In genomic region chr22:20020533-20021195, GRCh38 we compare ENCODE assay signal across 1 cellular context.
TF ChIP-seq lines count a peak whose summit lies in the region.

TANGO2 (plus strand) TSS chr22:20021110; CDS start chr22:20036799, 15,689 bp downstream.

TF ChIP-seq in K562, 482 proteins besides CTCF, POLR2A, EP300 and RAD21 (continued from another document and continues in another):
- TF ChIP-seq ZNF586 (CRISPR knock-in tag; conservative IDR thresholded peaks at IDR 0.05) (no peak), CAMTA2 (CRISPR knock-in tag; conservative IDR thresholded peaks at IDR 0.05) (no peak), MCM5 (IDR thresholded peaks at IDR 0.05; ENCODE audit: low read depth) (no peak), POLR2AphosphoS5 (IDR thresholded peaks at IDR 0.05; ENCODE audit: control insufficient read depth, insufficient read depth, low read depth, low read length) (no peak), TBL1XR1 (IDR thresholded peaks at IDR 0.05; ENCODE audit: low read length in 2 of 2) (peak in 1 of 2 experiments; percentile 5; a peak in 2 of 4 replicates), SPI1 (IDR thresholded peaks at IDR 0.05; ENCODE audit: borderline replicate concordance, low read depth, low read length) (0 out of 2 replicates have a peak, but pooled peaks have one; percentile 26), CBFB (CRISPR knock-in tag; IDR thresholded peaks at IDR 0.05) (no peak), TRIM28 (IDR thresholded peaks at IDR 0.05) (no peak), ZNF57 (CRISPR knock-in tag; IDR thresholded peaks at IDR 0.05) (no peak), ZNF695 (CRISPR knock-in tag; IDR thresholded peaks at IDR 0.05) (no peak), HDAC2 (IDR thresholded peaks at IDR 0.05) (no peak), IFI16 (CRISPR knock-in tag; IDR thresholded peaks at IDR 0.05) (no peak), E2F6 (IDR thresholded peaks at IDR 0.05; ENCODE audit: borderline replicate concordance in 1 of 2, extremely low read depth in 1 of 2, insufficient read depth in 1 of 2, insufficient read length in 1 of 2, low read depth in 1 of 2, low read length in 1 of 2, poor library complexity in 1 of 2, severe bottlenecking in 1 of 2) (peak; percentile 55 to 75), ZNF395 (CRISPR knock-in tag; IDR thresholded peaks at IDR 0.05) (no peak), JUN (IDR thresholded peaks at IDR 0.05; ENCODE audit: borderline replicate concordance, low read depth, low read length) (0 out of 2 replicates have a peak, but pooled peaks have one; percentile 22), JUN (CRISPR knock-in tag; IDR thresholded peaks at IDR 0.05; ENCODE audit: borderline replicate concordance) (no peak), SMARCB1 (IDR thresholded peaks at IDR 0.05; ENCODE audit: insufficient read length, low read depth) (peak; percentile 25), BHLHE40 (IDR thresholded peaks at IDR 0.05; ENCODE audit: low read length) (0 out of 2 replicates have a peak, but pooled peaks have one; percentile 8), SREBF1 (IDR thresholded peaks at IDR 0.05; ENCODE audit: borderline replicate concordance, low read depth, low read length) (peak; percentile 87), ZC3H8 (IDR thresholded peaks at IDR 0.05) (no peak), KLF10 (CRISPR knock-in tag; IDR thresholded peaks at IDR 0.05) (no peak), ZNF766 (CRISPR knock-in tag; conservative IDR thresholded peaks at IDR 0.05) (no peak), ZFP1 (CRISPR knock-in tag; IDR thresholded peaks at IDR 0.05) (no peak), MYC (IDR thresholded peaks at IDR 0.05; ENCODE audit: low read depth, low read length) (peak; percentile 73), MYC (CRISPR knock-in tag; IDR thresholded peaks at IDR 0.05; ENCODE audit: borderline replicate concordance, low read depth) (peak; percentile 96), ZBTB12 (CRISPR knock-in tag; IDR thresholded peaks at IDR 0.05) (no peak), SRSF9 (IDR thresholded peaks at IDR 0.05; ENCODE audit: borderline replicate concordance, low read depth, low read length) (no peak), ZNF518B (CRISPR knock-in tag; IDR thresholded peaks at IDR 0.05) (no peak), GTF2F1 (IDR thresholded peaks at IDR 0.05; ENCODE audit: low read depth, low read length) (no peak), RBM22 (IDR thresholded peaks at IDR 0.05; ENCODE audit: low read depth, low read length, poor library complexity, severe bottlenecking) (no peak), RNF2 (IDR thresholded peaks at IDR 0.05) (no peak), CHD1 (IDR thresholded peaks at IDR 0.05; ENCODE audit: low read length) (no peak), TSC22D4 (tag; IDR thresholded peaks at IDR 0.05) (peak; percentile 84; the same call in 1 of the 2 replicates), CTCFL (IDR thresholded peaks at IDR 0.05; ENCODE audit: borderline replicate concordance, insufficient read depth, low read depth, low read length, poor library complexity, severe bottlenecking) (no peak), ZC3H11A (IDR thresholded peaks at IDR 0.05; ENCODE audit: low read depth, low read length) (peak; percentile 18; the same call in 1 of the 2 replicates), RFX5 (IDR thresholded peaks at IDR 0.05; ENCODE audit: low read depth, low read length) (no peak), MCM2 (IDR thresholded peaks at IDR 0.05; ENCODE audit: low read depth) (no peak), ZFX (CRISPR knock-in tag; IDR thresholded peaks at IDR 0.05) (no peak), EP400 (IDR thresholded peaks at IDR 0.05) (no peak), NR3C1 (CRISPR knock-in tag; IDR thresholded peaks at IDR 0.05) (no peak), ZNF140 (CRISPR knock-in tag; IDR thresholded peaks at IDR 0.05) (no peak), TFAP4 (CRISPR knock-in tag; IDR thresholded peaks at IDR 0.05; ENCODE audit: borderline replicate concordance) (no peak), OTX1 (CRISPR knock-in tag; IDR thresholded peaks at IDR 0.05) (peak; percentile 91; the same call in 1 of the 2 replicates), ILF3 (IDR thresholded peaks at IDR 0.05; ENCODE audit: borderline replicate concordance) (no peak)
- TF ChIP-seq, protein P1, sequence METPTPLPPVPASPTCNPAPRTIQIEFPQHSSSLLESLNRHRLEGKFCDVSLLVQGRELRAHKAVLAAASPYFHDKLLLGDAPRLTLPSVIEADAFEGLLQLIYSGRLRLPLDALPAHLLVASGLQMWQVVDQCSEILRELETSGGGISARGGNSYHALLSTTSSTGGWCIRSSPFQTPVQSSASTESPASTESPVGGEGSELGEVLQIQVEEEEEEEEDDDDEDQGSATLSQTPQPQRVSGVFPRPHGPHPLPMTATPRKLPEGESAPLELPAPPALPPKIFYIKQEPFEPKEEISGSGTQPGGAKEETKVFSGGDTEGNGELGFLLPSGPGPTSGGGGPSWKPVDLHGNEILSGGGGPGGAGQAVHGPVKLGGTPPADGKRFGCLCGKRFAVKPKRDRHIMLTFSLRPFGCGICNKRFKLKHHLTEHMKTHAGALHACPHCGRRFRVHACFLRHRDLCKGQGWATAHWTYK (CRISPR knock-in tag; IDR thresholded peaks at IDR 0.05) = peak; percentile 46; the same call in 1 of the 2 replicates
- TF ChIP-seq, protein P2, sequence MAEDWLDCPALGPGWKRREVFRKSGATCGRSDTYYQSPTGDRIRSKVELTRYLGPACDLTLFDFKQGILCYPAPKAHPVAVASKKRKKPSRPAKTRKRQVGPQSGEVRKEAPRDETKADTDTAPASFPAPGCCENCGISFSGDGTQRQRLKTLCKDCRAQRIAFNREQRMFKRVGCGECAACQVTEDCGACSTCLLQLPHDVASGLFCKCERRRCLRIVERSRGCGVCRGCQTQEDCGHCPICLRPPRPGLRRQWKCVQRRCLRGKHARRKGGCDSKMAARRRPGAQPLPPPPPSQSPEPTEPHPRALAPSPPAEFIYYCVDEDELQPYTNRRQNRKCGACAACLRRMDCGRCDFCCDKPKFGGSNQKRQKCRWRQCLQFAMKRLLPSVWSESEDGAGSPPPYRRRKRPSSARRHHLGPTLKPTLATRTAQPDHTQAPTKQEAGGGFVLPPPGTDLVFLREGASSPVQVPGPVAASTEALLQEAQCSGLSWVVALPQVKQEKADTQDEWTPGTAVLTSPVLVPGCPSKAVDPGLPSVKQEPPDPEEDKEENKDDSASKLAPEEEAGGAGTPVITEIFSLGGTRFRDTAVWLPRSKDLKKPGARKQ (CRISPR knock-in tag; IDR thresholded peaks at IDR 0.05) = no peak
- TF ChIP-seq, protein P3, sequence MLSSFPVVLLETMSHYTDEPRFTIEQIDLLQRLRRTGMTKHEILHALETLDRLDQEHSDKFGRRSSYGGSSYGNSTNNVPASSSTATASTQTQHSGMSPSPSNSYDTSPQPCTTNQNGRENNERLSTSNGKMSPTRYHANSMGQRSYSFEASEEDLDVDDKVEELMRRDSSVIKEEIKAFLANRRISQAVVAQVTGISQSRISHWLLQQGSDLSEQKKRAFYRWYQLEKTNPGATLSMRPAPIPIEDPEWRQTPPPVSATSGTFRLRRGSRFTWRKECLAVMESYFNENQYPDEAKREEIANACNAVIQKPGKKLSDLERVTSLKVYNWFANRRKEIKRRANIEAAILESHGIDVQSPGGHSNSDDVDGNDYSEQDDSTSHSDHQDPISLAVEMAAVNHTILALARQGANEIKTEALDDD (IDR thresholded peaks at IDR 0.05) = no peak
